Comparison of ENCODE assay signal across 22 cellular contexts in genomic region chr1:201291917-201292316, GRCh38. TPM values are rescaled to one million over a fixed set of nuclear protein-coding genes. Genes with fewer than 3 reads are reported as not detected.
DNase-seq lines count a peak whose midpoint lies in the region; ATAC-seq and TF ChIP-seq lines count a peak whose summit lies in the region.
"Had no signal": no experiment of that assay in that cellular context is flagged by ENCODE, and none has a peak within 500 bp of the region (broad histone marks: within the 10 kb centered on the region; RNA-seq: fewer than 3 reads in every experiment).

No MANE protein-coding gene starts in this region.

- ATAC-seq in mucosa of descending colon = peak; percentile 65
- no peak for ATAC-seq in HG03439 (IDR thresholded peaks at IDR 0.05; ENCODE audit: unreplicated experiment)
- ATAC-seq: A549, Panc1, SK-N-SH treated with all-trans-retinoic acid at 6 μM for 48 hours had no signal

- TF ChIP-seq CTCF in epithelial cell of esophagus (IDR thresholded peaks at IDR 0.05; ENCODE audit: insufficient read depth, low read depth, low read length, missing control alignments) (no peak), mucosa of descending colon (IDR thresholded peaks at IDR 0.05) (no peak)

- no peaks in the 10 kb centered on the region for H3K9me3 ChIP-seq in mucosa of descending colon
- H3K9me3 ChIP-seq: A549 had no signal

- H3K4me3 ChIP-seq in epithelial cell of esophagus (ENCODE audit: low read length) = peak overlapping the region; percentile 99
- H3K4me3 ChIP-seq in mucosa of descending colon = no peak overlapping the region
- H3K4me3 ChIP-seq: A549 had no signal

- intact Hi-C loops in mucosa of descending colon (cut with DNase I, micrococcal nuclease) = no loop called here

- DNase-seq in DMS53 (lab: John Stamatoyannopoulos, UW) (peak; percentile 66), NCI-H2029 treated with DMSO at 0.1 percent for 48 hours (lab: John Stamatoyannopoulos, UW) (peak; percentile 34), epithelial cell of esophagus (ENCODE audit: low read depth) (no peak), mucosa of descending colon (no peak), foreskin melanocyte (no peak), HUDEP-2 (lab: John Stamatoyannopoulos, UW; ENCODE audit: unreplicated experiment in 76 of 76) (no peak)
- DNase-seq in activated CD4-positive, alpha-beta T cell treated with anti-CD3 and anti-CD28 coated beads, Interleukin-2, amount 50 U/mL, for 1 hour = no peak
- DNase-seq: C1 segment of cervical spinal cord, DMS 273 treated with DMSO at 0.1 percent for 48 hours, EL, HFFc6, Karpas-422, MM.1S, NCI-H1092 treated with DMSO at 0.1 percent for 48 hours, NCI-H1694 treated with DMSO at 0.1 percent for 48 hours, NCI-H446 treated with DMSO at 0.1 percent for 48 hours, NCI-H82, SHP77 had no signal

- H3K36me3 ChIP-seq in mucosa of descending colon (ENCODE audit: low read depth) = no peaks in the 10 kb centered on the region

- no peaks in the 10 kb centered on the region for H3K4me1 ChIP-seq in mucosa of descending colon (ENCODE audit: low read depth)

RNA-seq across cellular contexts. Expression of gene PKP1, which starts 8.6 kb away (rescaled TPM):
- under 1 TPM in 2 of 3 donors, not detected in 1; 0.27 to 0.41 TPM for total RNA-seq in mucosa of descending colon
- total RNA-seq: HFFc6 had no signal

Comparison
In these comparisons a context has a peak if more than half of its experiments do, and no peak if none do; other contexts are left out.
1. DNase-seq: peak in DMS53 (single experiment) and NCI-H2029 treated with DMSO at 0.1 percent for 48 hours (single experiment); none in epithelial cell of esophagus (single experiment), mucosa of descending colon (0 of 3), foreskin melanocyte (single experiment), HUDEP-2 (0 of 76) and activated CD4-positive, alpha-beta T cell treated with anti-CD3 and anti-CD28 coated beads, Interleukin-2, amount 50 U/mL, for 1 hour (single experiment).